ENCODE assay signal across 17 cellular contexts in genomic region chr1:235918481-235918880, GRCh38. TPM values are rescaled to one million over a fixed set of nuclear protein-coding genes. Genes with fewer than 3 reads are reported as not detected.
DNase-seq lines count a peak whose midpoint lies in the region; ATAC-seq, FAIRE-seq and TF ChIP-seq lines count a peak whose summit lies in the region.
"Had no signal": no experiment of that assay in that cellular context is flagged by ENCODE, and none has a peak within 500 bp of the region (broad histone marks: within the 10 kb centered on the region; RNA-seq: fewer than 3 reads in every experiment).

No MANE protein-coding gene starts in this region.

- no peak for TF ChIP-seq RAD21 in K562 (CRISPR knock-in tag; conservative IDR thresholded peaks at IDR 0.05 in 1 of 2, IDR thresholded peaks at IDR 0.05 in 1 of 2)

- no peaks in the 10 kb centered on the region for H3K36me3 Mint-ChIP-seq in mesothelial cell of epicardium
- H3K36me3 Mint-ChIP-seq: natural killer cell treated with Interleukin-12 subunit alpha and Interleukin-12 subunit beta and Interleukin-15 and Interleukin-18, amount 100 ng/mL, for 72 hours had no signal

- peak overlapping the region; percentile 31 for H3K27ac Mint-ChIP-seq in mesothelial cell of epicardium
- H3K27ac Mint-ChIP-seq: activated T-helper 2 cell treated with anti-CD3 and anti-CD28 coated beads, Interferon-gamma antibody, Interleukin-2, Interleukin-4, amounts not matched to agents 10 μg/mL and 5 μg/mL and 100 μg/mL, durations not matched to agents 14 hours and 24 hours and 36 hours; stimulated activated naive CD8-positive, alpha-beta T cell treated with anti-CD3 and anti-CD28 coated beads, Interleukin-15, amount 100 ng/mL, for 72 hours had no signal

- H2AFZ ChIP-seq in K562 (ENCODE audit: low read depth, low read length) = no peak overlapping the region

- no peak overlapping the region for H3K4me3 Mint-ChIP-seq in mesothelial cell of epicardium
- H3K4me3 Mint-ChIP-seq: stimulated activated naive CD8-positive, alpha-beta T cell treated with anti-CD3 and anti-CD28 coated beads, Interleukin-15, amount 100 ng/mL, for 72 hours had no signal

- TF ChIP-seq CTCF in K562 (IDR thresholded peaks at IDR 0.05 in 2 of 3, conservative IDR thresholded peaks at IDR 0.05 in 1 of 3; ENCODE audit: insufficient read depth in 2 of 3, low read depth in 1 of 3, low read length in 3 of 3) (no peak), mesothelial cell of epicardium (IDR thresholded peaks at IDR 0.05; ENCODE audit: unreplicated experiment) (no peak), transverse colon (IDR thresholded peaks at IDR 0.05) (no peak), right lobe of liver (IDR thresholded peaks at IDR 0.05) (no peak)

- CTCF ChIA-PET in K562 (lab: Yijun Ruan, JAX; ENCODE audit: low intra/inter-chr PET ratio) = no interaction called here

- intact Hi-C loops in K562 (cut with micrococcal nuclease) = no loop called here
- intact Hi-C loops in transverse colon (cut with DNase I; ENCODE audit: low total_unique reads) = no loop called here
- intact Hi-C loops in right lobe of liver (cut with DNase I) = no loop called here

- no peak overlapping the region for H3K9ac ChIP-seq in K562 (ENCODE audit: insufficient read depth in 1 of 2, low read depth in 2 of 2, low read length in 2 of 2)

- H3K27ac ChIP-seq in K562 (ENCODE audit: extremely low read depth, low read depth, low read length) = no peak overlapping the region
- peak overlapping the region in 3 of 4 donors; percentile 49 to 71 (median 53) for H3K27ac ChIP-seq in transverse colon
- H3K27ac ChIP-seq in right lobe of liver = no peak overlapping the region

- in situ Hi-C loops in K562 (cut with MboI) (no loop called here), transverse colon (cut with MboI; ENCODE audit: low pct_ligation_motif_present in 1 of 4, low pct_unique_long_range_greater_than_20kb in 1 of 4, low sequenced_read_pairs in 3 of 4) (no loop called here)

- no peaks in the 10 kb centered on the region for H3K27me3 Mint-ChIP-seq in mesothelial cell of epicardium (ENCODE audit: low read depth)
- H3K27me3 Mint-ChIP-seq: natural killer cell treated with Interleukin-12 subunit alpha and Interleukin-12 subunit beta and Interleukin-15 and Interleukin-18, amount 100 ng/mL, for 72 hours; stimulated activated naive CD8-positive, alpha-beta T cell treated with anti-CD3 and anti-CD28 coated beads, Interleukin-15, amount 100 ng/mL, for 72 hours had no signal

- no peaks in the 10 kb centered on the region for H3K9me3 ChIP-seq in K562 (replicated peaks; ENCODE audit: control insufficient read depth, insufficient read depth, low read depth, low read length)
- H3K9me3 ChIP-seq in transverse colon = no peaks in the 10 kb centered on the region
- no peaks in the 10 kb centered on the region for H3K9me3 ChIP-seq in right lobe of liver
- H3K9me3 ChIP-seq: MG63 had no signal

- H3K36me3 ChIP-seq in K562 (ENCODE audit: control insufficient read depth, insufficient read depth, low read length) = no peaks in the 10 kb centered on the region
- no peaks in the 10 kb centered on the region for H3K36me3 ChIP-seq in transverse colon
- no peaks in the 10 kb centered on the region for H3K36me3 ChIP-seq in right lobe of liver
- H3K36me3 ChIP-seq: MG63 had no signal

- H3K9me3 Mint-ChIP-seq in mesothelial cell of epicardium = no peaks in the 10 kb centered on the region
- H3K9me3 Mint-ChIP-seq: activated T-helper 2 cell treated with anti-CD3 and anti-CD28 coated beads, Interferon-gamma antibody, Interleukin-2, Interleukin-4, amounts not matched to agents 10 μg/mL and 5 μg/mL and 100 μg/mL, durations not matched to agents 14 hours and 24 hours and 36 hours; stimulated activated naive CD8-positive, alpha-beta T cell treated with anti-CD3 and anti-CD28 coated beads, Interleukin-15, amount 100 ng/mL, for 72 hours had no signal

- H3K27me3 ChIP-seq in K562 (ENCODE audit: control insufficient read depth in 2 of 2, insufficient read depth in 2 of 2, low read length in 2 of 2) (peaks cover 38 to 62% of the 10 kb centered on the region in 2 experiments; a peak in 4 of 5 replicates), transverse colon (no peaks in the 10 kb centered on the region), right lobe of liver (no peaks in the 10 kb centered on the region)
- H3K27me3 ChIP-seq: MG63 had no signal

- H3K9me1 ChIP-seq in K562 (ENCODE audit: control insufficient read depth, insufficient read depth, low read length) = no peaks in the 10 kb centered on the region

- BruUV-seq in K562 (replicated peaks; lab: Mats Ljungman, UMichigan) = no TSS peak

- 1% methylated on average over 5 of the region's 5 CpGs for WGBS in K562 (ENCODE audit: insufficient coverage, low coverage, missing lambda C conversion rate)
- 76 to 95% methylated on average over 5 of the region's 5 CpGs for WGBS in transverse colon (ENCODE audit: low coverage in 1 of 2), 2 donors
- WGBS in right lobe of liver (ENCODE audit: insufficient coverage, low coverage, low lambda C conversion rate, missing lambda C conversion rate) = 90% methylated on average over 4 of the region's 5 CpGs

- DNase-seq in NCI-H69 (lab: John Stamatoyannopoulos, UW) = peak; percentile 61
- DNase-seq in K562 (ENCODE audit: extremely low read depth in 1 of 4, low spot score in 3 of 4) = no peak
- no peak for DNase-seq in mesothelial cell of epicardium (ENCODE audit: low spot score in 2 of 2, unreplicated experiment in 2 of 2)
- no peak for DNase-seq in transverse colon
- no peak for DNase-seq in NCI-H774 (lab: John Stamatoyannopoulos, UW)
- no peak for DNase-seq in SK-N-DZ (ENCODE audit: low spot score)
- DNase-seq in right lobe of liver = no peak
- DNase-seq: MG63; NCI-H2029; stimulated activated CD4-positive, alpha-beta T cell treated with anti-CD3 and anti-CD28 coated beads, Interleukin-15, amount 100 ng/mL, for 24 hours; stimulated activated naive CD8-positive, alpha-beta T cell treated with anti-CD3 and anti-CD28 coated beads, Interleukin-15, amount 100 ng/mL, for 72 hours; T-helper 1 cell had no signal

- FAIRE-seq in K562 (lab: Jason Lieb, UNC) = no peak
- FAIRE-seq: colon had no signal

- H3K4me1 Mint-ChIP-seq in mesothelial cell of epicardium = peaks cover 44% of the 10 kb centered on the region

- H3K79me2 ChIP-seq in K562 (ENCODE audit: control insufficient read depth, insufficient read depth, low read length) = no peaks in the 10 kb centered on the region

- TF ChIP-seq EP300 in K562 (IDR thresholded peaks at IDR 0.05; ENCODE audit: low read length) (no peak), transverse colon (IDR thresholded peaks at IDR 0.05; ENCODE audit: low read depth) (no peak)

- H3K4me2 ChIP-seq in K562 (ENCODE audit: insufficient read depth, low read length) = no peak overlapping the region

- H4K20me1 ChIP-seq in K562 (replicated peaks; ENCODE audit: control insufficient read depth, insufficient read depth, low read length) = no peaks in the 10 kb centered on the region

- H3K4me3 ChIP-seq in K562 (no peak overlapping the region), transverse colon (no peak overlapping the region), right lobe of liver (no peak overlapping the region)
- H3K4me3 ChIP-seq: lung, MG63 had no signal

- no peak for TF ChIP-seq POLR2A in K562 (conservative IDR thresholded peaks at IDR 0.05)
- no peak for TF ChIP-seq POLR2A in transverse colon (IDR thresholded peaks at IDR 0.05)
- TF ChIP-seq POLR2A in right lobe of liver (IDR thresholded peaks at IDR 0.05) = no peak

- no peak for ATAC-seq in K562
- ATAC-seq in right lobe of liver = no peak
- ATAC-seq: HCT116; stimulated activated naive CD8-positive, alpha-beta T cell treated with anti-CD3 and anti-CD28 coated beads, Interleukin-15, amount 100 ng/mL, for 72 hours had no signal

- POLR2A ChIA-PET in K562 (lab: Yijun Ruan, JAX) = interaction anchor here (0.6 to 1.0 kb wide), 2 partner anchors 9 to 1686 kb away, joined by 3 to 4 read pairs; no protein-coding TSS in a partner anchor

- no peaks in the 10 kb centered on the region for H3K4me1 ChIP-seq in K562 (replicated peaks in 1 of 2; ENCODE audit: control insufficient read depth in 2 of 2, insufficient read depth in 2 of 2, low read length in 2 of 2)
- peaks cover 10 to 45% (median 23%) of the 10 kb centered on the region in 4 donors for H3K4me1 ChIP-seq in transverse colon
- H3K4me1 ChIP-seq in right lobe of liver = peaks cover 0 to 2% (median 0%) of the 10 kb centered on the region in 4 donors

TF ChIP-seq in K562, 482 proteins besides CTCF, POLR2A, EP300 and RAD21:
- peak; percentile 22 for TF ChIP-seq CBX8 (IDR thresholded peaks at IDR 0.05; ENCODE audit: borderline replicate concordance, extremely low read depth, low read depth, low read length, poor library complexity, severe bottlenecking)
- no peak for TF ChIP-seq TAF7 (tag; IDR thresholded peaks at IDR 0.05)

RNA-seq across cellular contexts. Expression of gene LYST, which starts 51.8 kb away (rescaled TPM):
- 2.5 and 10.4 TPM in 2 replicates for total RNA-seq in K562 (2011; cell fraction: chromatin; rRNA removed; ENCODE audit: low replicate concordance)
- 1.1 and 1.2 TPM in 2 replicates for total RNA-seq in K562 (2011; cell fraction: nucleolus; rRNA removed)
- total RNA-seq in K562 (2011; cell fraction: nucleoplasm; rRNA removed) = 1.8 and 3.4 TPM in 2 replicates
- total RNA-seq in K562 (2014; rRNA removed) (0.73 and 1.3 TPM in 2 replicates), K562 (2014; rRNA removed; fragmentation: Illumina TruSeq; extraction: Trizol) (1.6 and 1.7 TPM in 2 replicates), K562 (2015; rRNA removed; fragmentation: Illumina TruSeq; extraction: Trizol) (0.94 and 1.2 TPM in 2 replicates), K562 (2021) (1.6 and 2.1 TPM in 2 replicates), mesothelial cell of epicardium (6.6 to 8.0 TPM (median 7.2 TPM) in 3 replicates), transverse colon (10 to 100 TPM; 22.8 to 46.7 (median 32.1) TPM), right lobe of liver (10 to 100 TPM in 5 of 6 experiments, 1 to 10 TPM in 1; 9.0 to 16.6 (median 12.5) TPM)
- polyA plus RNA-seq in K562 (2011; rRNA removed) (1.5 and 2.4 TPM in 2 replicates), K562 (2014; fragmentation: Illumina TruSeq; extraction: Trizol) (0.83 and 0.91 TPM in 2 replicates), K562 (2014; fragmentation: Nextera tagmentation; extraction: Ambion mirVana) (1 to 10 TPM in 1 of 2 experiments, under 1 TPM in 1; 0.73 to 1.6 TPM), K562 (2014; rRNA removed) (1.1 and 1.4 TPM in 2 replicates)
- 0.52 and 1.5 TPM in 2 replicates for polyA plus RNA-seq in K562 (2011; cell fraction: cytosol; rRNA removed)
- 1.5 and 2.3 TPM in 2 replicates for polyA plus RNA-seq in K562 (2011; cell fraction: nucleus; rRNA removed)
- 1.6 and 2.3 TPM in 2 replicates for polyA plus RNA-seq in K562 (2012)
- 3.9 and 5.5 TPM in 2 replicates for polyA minus RNA-seq in K562 (2011; rRNA and poly(A)+ RNA removed)
- polyA minus RNA-seq in K562 (2011; cell fraction: cytosol; rRNA and poly(A)+ RNA removed) = 0.86 and 3.0 TPM in 2 replicates
- polyA minus RNA-seq in K562 (2011; cell fraction: nucleus; rRNA and poly(A)+ RNA removed) = 2.7 and 4.8 TPM in 2 replicates
- polyA plus RNA-seq in SK-N-DZ (2014; cell fraction: cytosol; rRNA removed) = 1.7 and 2.1 TPM in 2 replicates
- polyA plus RNA-seq in SK-N-DZ (2014; cell fraction: nucleus; rRNA removed) = 3.1 and 4.9 TPM in 2 replicates

Comparison
In these comparisons a context has a peak if more than half of its experiments do, and no peak if none do; other contexts are left out.
1. H3K27ac ChIP-seq: peak in transverse colon (3 of 4); none in K562 (single experiment) and right lobe of liver (0 of 3).